In genomic region chr6:6022841-6023240, GRCh38 we compare ENCODE assay signal across 3 cellular contexts. TPM values are rescaled to one million over a fixed set of nuclear protein-coding genes. Genes with fewer than 3 reads are reported as not detected.
"Had no signal": no experiment of that assay in that cellular context is flagged by ENCODE, and none has a peak within 500 bp of the region (broad histone marks: within the 10 kb centered on the region; RNA-seq: fewer than 3 reads in every experiment).

No MANE protein-coding gene starts in this region.

RNA-seq across cellular contexts. Expression of gene NRN1, which starts 16.1 kb away (rescaled TPM):
- total RNA-seq: HepG2, HT-29, IMR-90 had no signal
- polyA plus RNA-seq: IMR-90 had no signal
